Comparison of ENCODE assay signal across 17 cellular contexts in the genomic region with DNA sequence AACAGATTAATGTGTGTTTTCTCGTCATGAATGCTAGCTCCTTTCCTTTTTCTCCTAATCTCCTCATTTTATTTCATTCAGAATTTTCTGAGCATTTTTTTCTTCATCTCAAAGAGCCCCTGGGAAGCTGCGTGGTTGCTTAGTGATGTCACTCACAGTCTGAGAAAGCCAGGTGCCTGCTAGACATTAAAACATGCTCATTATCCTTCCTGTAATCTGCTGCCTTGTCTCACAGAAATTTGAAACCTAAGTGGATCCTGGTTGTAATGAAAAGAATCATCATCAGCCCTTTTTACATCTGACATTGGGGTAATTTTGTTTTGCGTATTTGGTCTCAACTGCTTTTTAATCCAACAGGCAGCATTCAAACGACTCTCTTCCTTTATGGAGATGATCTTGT.
DNase-seq lines count a peak whose midpoint lies in the region; ATAC-seq, FAIRE-seq and TF ChIP-seq lines count a peak whose summit lies in the region.
"Had no signal": no experiment of that assay in that cellular context is flagged by ENCODE, and none has a peak within 500 bp of the region (broad histone marks: within the 10 kb centered on the region; RNA-seq: fewer than 3 reads in every experiment).

No MANE protein-coding gene starts in this region.

- H3F3A ChIP-seq in SK-N-SH (replicated peaks; ENCODE audit: insufficient read depth): no peaks in the 10 kb centered on the region

- no peak overlapping the region for H3K9ac ChIP-seq in SK-N-SH
- peak overlapping the region; percentile 0 for H3K9ac ChIP-seq in astrocyte (ENCODE audit: low read length)
- no peak overlapping the region for H3K9ac ChIP-seq in neuronal stem cell (ENCODE audit: low read depth, low read length, poor library complexity)

- H3K4me3 Mint-ChIP-seq in astrocyte (ENCODE audit: unreplicated experiment): no peak overlapping the region
- H3K4me3 Mint-ChIP-seq: activated CD8-positive, alpha-beta T cell treated with anti-CD3 and anti-CD28 coated beads, Interleukin-2, amount 10 ng/mL, durations not matched to agents 7 days and 5 days; activated naive CD4-positive, alpha-beta T cell treated with anti-CD3 and anti-CD28 coated beads, Interleukin-2, amount 10 ng/mL, durations not matched to agents 7 days and 5 days had no signal

- CTCF ChIA-PET in SK-N-SH (lab: Yijun Ruan, JAX): interaction anchor here (0.7 kb wide), 1 partner anchor 36 kb away, joined by 3 read pairs; no protein-coding TSS in a partner anchor

- H3K79me2 ChIP-seq in SK-N-SH (ENCODE audit: insufficient read depth) (peaks cover 4% of the 10 kb centered on the region; the same call in 1 of the 2 replicates), astrocyte (ENCODE audit: insufficient read depth, low read length) (peaks cover 39% of the 10 kb centered on the region)

- H4K8ac ChIP-seq in neuronal stem cell (ENCODE audit: low read depth, low read length): no peak overlapping the region

- no peaks in the 10 kb centered on the region for H3K36me3 ChIP-seq in SK-N-SH (replicated peaks in 1 of 2; ENCODE audit: control insufficient read depth in 1 of 2, insufficient read depth in 2 of 2, low read length in 1 of 2)
- no peaks in the 10 kb centered on the region for H3K36me3 ChIP-seq in astrocyte (ENCODE audit: insufficient read depth, low read length)
- no peaks in the 10 kb centered on the region for H3K36me3 ChIP-seq in neuronal stem cell (replicated peaks in 1 of 2; ENCODE audit: control insufficient read depth in 2 of 2, insufficient read depth in 2 of 2, low read length in 2 of 2)
- H3K36me3 ChIP-seq: Peyer's patch, upper lobe of right lung had no signal

- H3K27me3 ChIP-seq in SK-N-SH (ENCODE audit: insufficient read depth): no peaks in the 10 kb centered on the region
- H3K27me3 ChIP-seq in astrocyte (ENCODE audit: insufficient read depth, low read length): no peaks in the 10 kb centered on the region
- no peaks in the 10 kb centered on the region for H3K27me3 ChIP-seq in neuronal stem cell (ENCODE audit: control insufficient read depth in 3 of 3, insufficient read depth in 3 of 3, low read depth in 1 of 3, low read length in 3 of 3)
- H3K27me3 ChIP-seq: Peyer's patch, upper lobe of right lung had no signal

- H3K9me3 ChIP-seq in SK-N-SH (no peaks in the 10 kb centered on the region), astrocyte (ENCODE audit: insufficient read depth, low read depth, low read length) (no peaks in the 10 kb centered on the region), neuronal stem cell (replicated peaks in 1 of 2; ENCODE audit: control insufficient read depth in 2 of 2, insufficient read depth in 1 of 2, low read depth in 1 of 2, low read length in 2 of 2) (no peaks in the 10 kb centered on the region)
- H3K9me3 ChIP-seq: A549, Peyer's patch, upper lobe of right lung had no signal

- no peak overlapping the region for H3K14ac ChIP-seq in neuronal stem cell (ENCODE audit: low read length)

- DNase-seq in SK-N-SH (peak; percentile 39), NCI-H2196 treated with DMSO at 0.1 percent for 48 hours (lab: John Stamatoyannopoulos, UW; ENCODE audit: unreplicated experiment) (peak; percentile 18), astrocyte (ENCODE audit: low read depth) (peak; percentile 61), neuronal stem cell (ENCODE audit: low spot score) (no peak), GM13977 (ENCODE audit: low spot score) (no peak), pons (ENCODE audit: low spot score) (no peak)
- DNase-seq in activated effector memory CD4-positive, alpha-beta T cell treated with Interleukin-2 at 50 U/mL for 16 hours: no peak
- DNase-seq: activated CD8-positive, alpha-beta T cell treated with anti-CD3 and anti-CD28 coated beads, Interleukin-2, amount 10 ng/mL, durations not matched to agents 7 days and 5 days; activated naive CD4-positive, alpha-beta T cell treated with anti-CD3 and anti-CD28 coated beads, Interleukin-2, amount 10 ng/mL, durations not matched to agents 7 days and 5 days; central memory CD4-positive, alpha-beta T cell; head of caudate nucleus; occipital lobe; Peyer's patch; upper lobe of right lung had no signal

- no peak overlapping the region for H3K18ac ChIP-seq in neuronal stem cell (ENCODE audit: low read length)

- in situ Hi-C loops in GM13977 (cut with MboI; ENCODE audit: low pct_unique_long_range_greater_than_20kb, low sequenced_read_pairs, unreplicated experiment): no loop called here

- no peak overlapping the region for H3K4ac ChIP-seq in neuronal stem cell (ENCODE audit: low read length)

- H2BK120ac ChIP-seq in neuronal stem cell (ENCODE audit: low read depth, low read length): no peak overlapping the region

- WGBS in SK-N-SH (ENCODE audit: low lambda C conversion rate): 72% methylated on average over 4 of the region's 4 CpGs
- WGBS in neuronal stem cell (ENCODE audit: extremely low coverage in 2 of 2, insufficient read length in 2 of 2, insufficient replicate concordance in 1 of 2), 2 donors: no CpG with 5 or more reads among the region's 4 CpGs

- H3K23ac ChIP-seq in neuronal stem cell (ENCODE audit: low read depth, low read length, poor library complexity): no peak overlapping the region

- H2BK5ac ChIP-seq in neuronal stem cell (ENCODE audit: low read length): no peak overlapping the region

- H3K27me3 Mint-ChIP-seq in astrocyte (ENCODE audit: low read depth, unreplicated experiment): no peaks in the 10 kb centered on the region
- H3K27me3 Mint-ChIP-seq: activated naive CD4-positive, alpha-beta T cell treated with anti-CD3 and anti-CD28 coated beads, Interleukin-2, amount 10 ng/mL, durations not matched to agents 7 days and 5 days had no signal

- H2BK12ac ChIP-seq in neuronal stem cell (ENCODE audit: low read length): no peak overlapping the region

- H3K4me1 ChIP-seq in SK-N-SH (ENCODE audit: control insufficient read depth in 1 of 2, insufficient read depth in 2 of 2, low read depth in 1 of 2, low read length in 1 of 2) (peaks cover 4 to 16% of the 10 kb centered on the region in 2 experiments; a peak in 3 of 4 replicates), astrocyte (ENCODE audit: insufficient read depth, low read length) (peaks cover 11% of the 10 kb centered on the region), neuronal stem cell (ENCODE audit: control insufficient read depth in 2 of 2, insufficient read depth in 1 of 2, low read depth in 1 of 2, low read length in 2 of 2) (peaks cover 16 to 19% of the 10 kb centered on the region in 2 donors)
- H3K4me1 ChIP-seq: A549, Peyer's patch, upper lobe of right lung had no signal

- H3K4me1 Mint-ChIP-seq in astrocyte (ENCODE audit: low read depth, unreplicated experiment): peaks cover 2% of the 10 kb centered on the region
- H3K4me1 Mint-ChIP-seq: activated naive CD4-positive, alpha-beta T cell treated with anti-CD3 and anti-CD28 coated beads, Interleukin-2, amount 10 ng/mL, durations not matched to agents 7 days and 5 days had no signal

- no peaks in the 10 kb centered on the region for H3K9me2 ChIP-seq in SK-N-SH

- no peak overlapping the region for H2BK15ac ChIP-seq in neuronal stem cell (ENCODE audit: low read length)

- H4K91ac ChIP-seq in neuronal stem cell (ENCODE audit: low read depth, low read length, poor library complexity): no peak overlapping the region

- no peaks in the 10 kb centered on the region for H4K20me1 ChIP-seq in SK-N-SH (ENCODE audit: insufficient read depth)
- H4K20me1 ChIP-seq in astrocyte (ENCODE audit: insufficient read depth, low read length): peaks cover 55% of the 10 kb centered on the region

- H3K4me3 ChIP-seq in SK-N-SH (ENCODE audit: low read depth in 2 of 2, low read length in 1 of 2) (no peak overlapping the region), astrocyte (ENCODE audit: insufficient read depth, low read depth, low read length) (no peak overlapping the region), neuronal stem cell (ENCODE audit: low read length in 2 of 2) (no peak overlapping the region)
- H3K4me3 ChIP-seq: A549, Peyer's patch, upper lobe of right lung had no signal

- no peak for TF ChIP-seq EP300 in SK-N-SH (IDR thresholded peaks at IDR 0.05; ENCODE audit: borderline replicate concordance in 1 of 2, low read depth in 1 of 2, low read length in 1 of 2)

- H3K27ac Mint-ChIP-seq in astrocyte (ENCODE audit: unreplicated experiment): no peak overlapping the region
- H3K27ac Mint-ChIP-seq: activated CD8-positive, alpha-beta T cell treated with anti-CD3 and anti-CD28 coated beads, Interleukin-2, amount 10 ng/mL, durations not matched to agents 7 days and 5 days; activated naive CD4-positive, alpha-beta T cell treated with anti-CD3 and anti-CD28 coated beads, Interleukin-2, amount 10 ng/mL, durations not matched to agents 7 days and 5 days had no signal

- H2AFZ ChIP-seq in SK-N-SH (ENCODE audit: low read depth) (no peak overlapping the region), astrocyte (ENCODE audit: low read depth, low read length) (no peak overlapping the region), neuronal stem cell (ENCODE audit: low read length) (no peak overlapping the region)

- H2AK5ac ChIP-seq in neuronal stem cell (ENCODE audit: low read depth, low read length): no peak overlapping the region

- H3K27ac ChIP-seq in SK-N-SH (ENCODE audit: low read depth in 2 of 2, low read length in 1 of 2): peak overlapping the region in 1 of 2 experiments; percentile 17; a peak in 1 of 4 replicates
- H3K27ac ChIP-seq in astrocyte (ENCODE audit: low read depth, low read length): peak overlapping the region; percentile 13
- H3K27ac ChIP-seq in neuronal stem cell (replicated peaks; ENCODE audit: low read length): no peak overlapping the region
- H3K27ac ChIP-seq: A549, Peyer's patch, upper lobe of right lung had no signal

- TF ChIP-seq CTCF in SK-N-SH (IDR thresholded peaks at IDR 0.05) (no peak), astrocyte (IDR thresholded peaks at IDR 0.05; ENCODE audit: insufficient read depth, low read depth, low read length) (no peak), GM13977 (IDR thresholded peaks at IDR 0.05; ENCODE audit: extremely low read depth, insufficient read depth, missing control alignments) (no peak)

- H3K9me3 Mint-ChIP-seq in astrocyte (ENCODE audit: unreplicated experiment): no peaks in the 10 kb centered on the region
- H3K9me3 Mint-ChIP-seq: activated naive CD4-positive, alpha-beta T cell treated with anti-CD3 and anti-CD28 coated beads, Interleukin-2, amount 10 ng/mL, durations not matched to agents 7 days and 5 days had no signal

- POLR2A ChIA-PET in SK-N-SH (lab: Yijun Ruan, JAX): no interaction called here

- no peak for ATAC-seq in SK-N-SH treated with all-trans-retinoic acid at 6 μM for 48 hours
- ATAC-seq: A549; activated CD8-positive, alpha-beta T cell treated with anti-CD3 and anti-CD28 coated beads, Interleukin-2, amount 10 ng/mL, durations not matched to agents 7 days and 5 days; upper lobe of right lung had no signal

- H3K4me2 ChIP-seq in SK-N-SH (no peak overlapping the region), astrocyte (ENCODE audit: low read length) (no peak overlapping the region), neuronal stem cell (ENCODE audit: insufficient read depth, low read length, poor library complexity, severe bottlenecking) (no peak overlapping the region)
- H3K4me2 ChIP-seq: A549 had no signal

- peaks cover 5% of the 10 kb centered on the region for H3K36me3 Mint-ChIP-seq in astrocyte (ENCODE audit: low read depth, unreplicated experiment)
- H3K36me3 Mint-ChIP-seq: activated naive CD4-positive, alpha-beta T cell treated with anti-CD3 and anti-CD28 coated beads, Interleukin-2, amount 10 ng/mL, durations not matched to agents 7 days and 5 days had no signal

- no peak for FAIRE-seq in astrocyte (lab: Jason Lieb, UNC)
- FAIRE-seq: A549, endothelial cell of umbilical vein had no signal

- TF ChIP-seq RAD21 in SK-N-SH (IDR thresholded peaks at IDR 0.05; ENCODE audit: low read length): no peak

- peaks cover under 1% of the 10 kb centered on the region for H3K79me1 ChIP-seq in neuronal stem cell (ENCODE audit: low read depth, low read length)

Comparison
In these comparisons a context has a peak if more than half of its experiments do, and no peak if none do; other contexts are left out.
1. DNase-seq: peak in SK-N-SH (single experiment), NCI-H2196 treated with DMSO at 0.1 percent for 48 hours (single experiment) and astrocyte (single experiment); none in activated effector memory CD4-positive, alpha-beta T cell treated with Interleukin-2 at 50 U/mL for 16 hours (single experiment), neuronal stem cell (single experiment), GM13977 (single experiment) and pons (single experiment).